8 cellular contexts compared by ENCODE assay signal in genomic region chr21:42496120-42496838, GRCh38. TPM values are rescaled to one million over a fixed set of nuclear protein-coding genes. Genes with fewer than 3 reads are reported as not detected.
DNase-seq lines count a peak whose midpoint lies in the region; ATAC-seq, FAIRE-seq and TF ChIP-seq lines count a peak whose summit lies in the region.

TSS of gene RSPH1 (minus strand) at chr21:42496224. CDS start at chr21:42496186, 38 bp downstream.

- no peak for TF ChIP-seq CTCF in AG04450 (IDR thresholded peaks at IDR 0.05; ENCODE audit: low read depth, low read length)
- TF ChIP-seq CTCF in WERI-Rb-1 (IDR thresholded peaks at IDR 0.05; ENCODE audit: low read depth, low read length): peak; percentile 21; the same call in 1 of the 2 replicates
- TF ChIP-seq CTCF in bronchial epithelial cell (IDR thresholded peaks at IDR 0.05; ENCODE audit: insufficient read depth, low read length, severe bottlenecking): no peak

- DNase-seq in AG04450 (ENCODE audit: low read depth, low spot score): peak; percentile 88
- peak; percentile 99 for DNase-seq in NCI-H2196 treated with DMSO at 0.1 percent for 48 hours (lab: John Stamatoyannopoulos, UW; ENCODE audit: unreplicated experiment)
- peak; percentile 100 for DNase-seq in WERI-Rb-1
- peak; percentile 94 for DNase-seq in bronchial epithelial cell (ENCODE audit: low read depth)

- peak within 1 kb of the TSS; percentile 86; the same call in 1 of the 2 replicates for H3K9ac ChIP-seq in iPS-20b (ENCODE audit: low read depth, low read length)
- H3K9ac ChIP-seq in skeletal muscle tissue (ENCODE audit: low read depth in 1 of 3, low read length in 3 of 3): peak within 1 kb of the TSS; percentile 90 to 97 (median 92)

- H3K4me1 ChIP-seq in iPS-20b (ENCODE audit: insufficient read depth, low read length) (peaks cover 10% of the 10 kb centered on the region), skeletal muscle tissue (ENCODE audit: control insufficient read depth in 3 of 3, insufficient read depth in 3 of 3, low read length in 3 of 3) (peaks cover 12 to 16% (median 13%) of the 10 kb centered on the region in 3 donors)

- POLR2A ChIA-PET in AG04450 (lab: Yijun Ruan, JAX): no interaction called here

- ATAC-seq in GM18907 (IDR thresholded peaks at IDR 0.05; ENCODE audit: unreplicated experiment) (peak; percentile 98), HG03139 (IDR thresholded peaks at IDR 0.05; ENCODE audit: unreplicated experiment) (peak; percentile 98)

- H3K36me3 ChIP-seq in WERI-Rb-1: no peaks in the 10 kb centered on the region
- H3K36me3 ChIP-seq in bronchial epithelial cell (ENCODE audit: control insufficient read depth, insufficient read depth, low read length): no peaks in the 10 kb centered on the region
- no peaks in the 10 kb centered on the region for H3K36me3 ChIP-seq in iPS-20b (ENCODE audit: insufficient read depth, low read depth, low read length)
- H3K36me3 ChIP-seq in skeletal muscle tissue (ENCODE audit: control insufficient read depth in 3 of 3, insufficient read depth in 3 of 3, low read length in 3 of 3): no peaks in the 10 kb centered on the region

- H3K27ac ChIP-seq in AG04450 (ENCODE audit: low read depth, low read length) (peak within 1 kb of the TSS; percentile 21), WERI-Rb-1 (peak within 1 kb of the TSS; percentile 36; the same call in 1 of the 2 replicates), iPS-20b (ENCODE audit: low read length) (peak within 1 kb of the TSS; percentile 59), skeletal muscle tissue (ENCODE audit: low read depth, low read length) (peak within 1 kb of the TSS; percentile 87)

- H3K4me3 ChIP-seq in AG04450 (ENCODE audit: low read depth, low read length) (peak within 1 kb of the TSS; percentile 68), WERI-Rb-1 (ENCODE audit: low read depth, low read length) (peak within 1 kb of the TSS; percentile 56), bronchial epithelial cell (ENCODE audit: low read depth, low read length) (peak within 1 kb of the TSS; percentile 62), iPS-20b (ENCODE audit: low read length) (peak within 1 kb of the TSS; percentile 91), skeletal muscle tissue (ENCODE audit: low read length in 3 of 3) (peak within 1 kb of the TSS; percentile 86 to 89 (median 89))

- no peak for FAIRE-seq in bronchial epithelial cell (lab: Jason Lieb, UNC)

- H3K27me3 ChIP-seq in AG04450 (ENCODE audit: control insufficient read depth, insufficient read depth, low read length): no peaks in the 10 kb centered on the region
- H3K27me3 ChIP-seq in WERI-Rb-1 (ENCODE audit: insufficient read depth, low read depth, severe bottlenecking): no peaks in the 10 kb centered on the region
- H3K27me3 ChIP-seq in bronchial epithelial cell (ENCODE audit: control insufficient read depth, insufficient read depth, low read length): no peaks in the 10 kb centered on the region
- H3K27me3 ChIP-seq in iPS-20b (ENCODE audit: insufficient read depth, low read length): peaks cover 11% of the 10 kb centered on the region
- H3K27me3 ChIP-seq in skeletal muscle tissue (ENCODE audit: control insufficient read depth in 3 of 3, insufficient read depth in 3 of 3, low read length in 3 of 3): peaks cover 0 to 2% (median 0%) of the 10 kb centered on the region in 3 donors

- CTCF ChIA-PET in AG04450 (lab: Charles Lee): no interaction called here

- peaks cover 4% of the 10 kb centered on the region; the same call in 1 of the 2 replicates for H3K9me3 ChIP-seq in AG04450 (ENCODE audit: control insufficient read depth, insufficient read depth, low read length)
- no peaks in the 10 kb centered on the region for H3K9me3 ChIP-seq in WERI-Rb-1 (ENCODE audit: severe bottlenecking)
- H3K9me3 ChIP-seq in iPS-20b (ENCODE audit: insufficient read depth, low read depth, low read length): no peaks in the 10 kb centered on the region
- no peaks in the 10 kb centered on the region for H3K9me3 ChIP-seq in skeletal muscle tissue (ENCODE audit: control insufficient read depth in 3 of 3, low read length in 3 of 3)

RNA-seq across cellular contexts. Expression of gene RSPH1, which starts in this region (rescaled TPM):
- not detected in 2 replicates for polyA plus RNA-seq in AG04450 (2011; rRNA removed)
- not detected in 2 replicates for polyA minus RNA-seq in AG04450 (2011; rRNA and poly(A)+ RNA removed)
- total RNA-seq in bronchial epithelial cell: under 0.01 and 0.38 TPM in 2 replicates
- not detected for total RNA-seq in skeletal muscle tissue

Comparison
In these comparisons a context has a peak if more than half of its experiments do, and no peak if none do; other contexts are left out.
1. Peak in every context shown above with its lines: DNase-seq, ATAC-seq, H3K4me3 ChIP-seq and H3K27ac ChIP-seq.
2. Peak in DNase-seq, H3K4me3 ChIP-seq and H3K27ac ChIP-seq in AG04450; RNA of the gene not detected or under 1 TPM.
3. Peak in DNase-seq and H3K4me3 ChIP-seq in bronchial epithelial cell; RNA of the gene not detected or under 1 TPM.
4. H3K27ac ChIP-seq: peak in every context shown above with its lines; median percentile 87 in skeletal muscle tissue; 59 in iPS-20b; 36 in WERI-Rb-1; 21 in AG04450.